ENCODE assay signal across 22 cellular contexts in the genomic region with DNA sequence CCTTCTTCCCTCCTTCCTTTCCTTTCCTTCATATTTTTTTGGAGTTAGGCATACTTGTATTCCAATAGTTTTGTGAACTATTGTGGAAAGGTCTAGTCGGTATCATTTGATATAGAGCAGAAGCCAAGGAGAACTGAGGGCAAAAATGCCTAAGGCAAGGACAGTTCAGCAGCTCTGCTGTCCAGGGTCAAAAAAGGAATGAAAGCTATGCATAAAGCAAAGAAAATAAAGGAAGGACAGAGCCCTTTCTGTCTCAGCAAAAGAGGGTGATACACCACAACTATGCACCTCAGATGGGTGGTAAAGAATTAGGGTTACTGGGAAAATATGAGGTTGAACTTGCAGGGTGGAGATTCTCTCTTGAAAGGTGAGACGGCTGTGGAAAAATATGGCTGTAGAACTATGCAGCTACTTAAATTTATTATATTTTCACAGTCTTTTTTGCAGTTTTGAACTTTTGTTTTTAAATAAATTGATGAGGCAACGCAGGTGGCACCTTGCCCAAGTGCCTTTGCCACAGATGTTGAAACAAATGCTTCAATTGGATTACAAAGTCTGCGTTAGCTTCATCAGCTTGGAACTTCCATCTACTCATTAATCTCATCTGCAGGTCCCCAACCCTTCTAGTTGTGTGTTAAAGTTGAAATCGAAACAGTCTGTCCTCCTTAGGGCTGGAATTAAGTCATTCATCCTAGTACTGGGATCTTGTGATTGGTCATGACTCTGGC. TPM values are rescaled to one million over a fixed set of nuclear protein-coding genes. Genes with fewer than 3 reads are reported as not detected.
DNase-seq lines count a peak whose midpoint lies in the region; ATAC-seq and TF ChIP-seq lines count a peak whose summit lies in the region.
"Had no signal": no experiment of that assay in that cellular context is flagged by ENCODE, and none has a peak within 500 bp of the region (broad histone marks: within the 10 kb centered on the region; RNA-seq: fewer than 3 reads in every experiment).

No MANE protein-coding gene starts in this region.

- H3K9ac ChIP-seq in HCT116 (ENCODE audit: low read length): no peak overlapping the region

- H3K27ac Mint-ChIP-seq in mesothelial cell of epicardium (no peak overlapping the region), progenitor cell of endocrine pancreas (no peak overlapping the region)
- H3K27ac Mint-ChIP-seq: CD4-positive, alpha-beta memory T cell; H9 had no signal

- TF ChIP-seq CTCF in HCT116 (IDR thresholded peaks at IDR 0.05 in 2 of 3, conservative IDR thresholded peaks at IDR 0.05 in 1 of 3; ENCODE audit: borderline replicate concordance in 1 of 3, insufficient read depth in 1 of 3, low read depth in 2 of 3, low read length in 2 of 3) (no peak), choroid plexus epithelial cell (conservative IDR thresholded peaks at IDR 0.05; ENCODE audit: low read depth, low read length) (no peak), mesothelial cell of epicardium (IDR thresholded peaks at IDR 0.05; ENCODE audit: unreplicated experiment) (no peak), progenitor cell of endocrine pancreas (IDR thresholded peaks at IDR 0.05; ENCODE audit: unreplicated experiment) (no peak)

- BruUV-seq in HCT116 (replicated peaks; lab: Mats Ljungman, UMichigan): no TSS peak

- RAD21 ChIA-PET in HCT116 (lab: Charles Lee; ENCODE audit: low non-redundant PET in 1 of 2, low total read pairs in 2 of 2, uncharacterized antibody in 2 of 2, unreplicated experiment in 2 of 2): no interaction called here

- H3K4me3 Mint-ChIP-seq in mesothelial cell of epicardium (no peak overlapping the region), progenitor cell of endocrine pancreas (ENCODE audit: low read depth) (no peak overlapping the region)
- H3K4me3 Mint-ChIP-seq: CD4-positive, alpha-beta memory T cell; H9 had no signal

- H3K27me3 ChIP-seq in HCT116 (ENCODE audit: insufficient read depth, low read length): peaks cover 49% of the 10 kb centered on the region

- H4K20me1 ChIP-seq in HCT116 (ENCODE audit: insufficient read depth): no peaks in the 10 kb centered on the region

- H3K4me3 ChIP-seq in HCT116 (replicated peaks in 1 of 2; ENCODE audit: low read depth in 1 of 2, low read length in 2 of 2): no peak overlapping the region
- no peak overlapping the region for H3K4me3 ChIP-seq in choroid plexus epithelial cell (ENCODE audit: low read depth, low read length)

- no peaks in the 10 kb centered on the region for H3K4me1 ChIP-seq in HCT116 (ENCODE audit: control insufficient read depth in 1 of 2, insufficient read depth in 2 of 2, low read length in 2 of 2)
- H3K4me1 ChIP-seq: BE2C had no signal

- no peaks in the 10 kb centered on the region for H3K36me3 ChIP-seq in HCT116 (ENCODE audit: control insufficient read depth in 1 of 2, insufficient read depth in 2 of 2, low read length in 2 of 2)
- H3K36me3 ChIP-seq: BE2C had no signal

- H3K9me3 ChIP-seq in HCT116 (ENCODE audit: control insufficient read depth in 1 of 2, insufficient read depth in 1 of 2, low read depth in 1 of 2, low read length in 2 of 2): no peaks in the 10 kb centered on the region
- H3K9me3 ChIP-seq: BE2C had no signal

- no peak for ATAC-seq in HCT116
- peak; percentile 34 for ATAC-seq in sciatic nerve

- H3K4me1 Mint-ChIP-seq in mesothelial cell of epicardium (peaks cover 24% of the 10 kb centered on the region), progenitor cell of endocrine pancreas (ENCODE audit: low read depth) (peaks cover 5% of the 10 kb centered on the region)
- H3K4me1 Mint-ChIP-seq: CD4-positive, alpha-beta memory T cell had no signal

- no peaks in the 10 kb centered on the region for H3K79me2 ChIP-seq in HCT116 (ENCODE audit: insufficient read depth, low read length)

- TF ChIP-seq RAD21 in HCT116 (IDR thresholded peaks at IDR 0.05; ENCODE audit: low read depth): no peak

- CTCF ChIA-PET in HCT116 (lab: Charles Lee): no interaction called here

- no peaks in the 10 kb centered on the region for H3K9me2 ChIP-seq in HCT116 (ENCODE audit: insufficient read depth)

- TF ChIP-seq POLR2A in HCT116 (IDR thresholded peaks at IDR 0.05; ENCODE audit: borderline replicate concordance, extremely low read depth, insufficient read depth, insufficient read length): no peak

- H3K36me3 Mint-ChIP-seq in mesothelial cell of epicardium (peaks cover 2% of the 10 kb centered on the region), progenitor cell of endocrine pancreas (ENCODE audit: insufficient read depth) (no peaks in the 10 kb centered on the region)
- H3K36me3 Mint-ChIP-seq: CD4-positive, alpha-beta memory T cell had no signal

- no peak overlapping the region for H3K27ac ChIP-seq in HCT116 (ENCODE audit: low read depth, low read length)
- H3K27ac ChIP-seq: HL-60 had no signal

- POLR2A ChIA-PET in HCT116 (lab: Charles Lee): no interaction called here

- peaks cover 3% of the 10 kb centered on the region for H3K9me3 Mint-ChIP-seq in mesothelial cell of epicardium
- H3K9me3 Mint-ChIP-seq in progenitor cell of endocrine pancreas (ENCODE audit: low read depth): peaks cover 5% of the 10 kb centered on the region

- H3K27me3 Mint-ChIP-seq in mesothelial cell of epicardium (ENCODE audit: low read depth) (no peaks in the 10 kb centered on the region), progenitor cell of endocrine pancreas (no peaks in the 10 kb centered on the region)

- no peak overlapping the region for H2AFZ ChIP-seq in HCT116 (ENCODE audit: low read depth, low read length, poor library complexity, severe bottlenecking)

- peak; percentile 20 for DNase-seq in COLO829 (ENCODE audit: low spot score)
- no peak for DNase-seq in HCT116 (ENCODE audit: low read depth, low spot score)
- DNase-seq in choroid plexus epithelial cell (ENCODE audit: low read depth): peak; percentile 49
- peak; percentile 73 for DNase-seq in sciatic nerve (ENCODE audit: low spot score)
- DNase-seq in mesothelial cell of epicardium (ENCODE audit: low spot score in 2 of 2, unreplicated experiment in 2 of 2): no peak
- DNase-seq in putamen (ENCODE audit: low spot score): no peak
- DNase-seq in progenitor cell of endocrine pancreas (ENCODE audit: low spot score, unreplicated experiment): no peak
- DNase-seq: ACHN; BE2C; CD4-positive, alpha-beta memory T cell; DMS79; GF-D8; H9; MV-4-11; NCI-H1417; NCI-H187 treated with DMSO at 0.1 percent for 48 hours; NCI-H446; NCI-H69; OCI-M1; RPMI8226 had no signal

- H3K4me2 ChIP-seq in HCT116 (ENCODE audit: low read length): no peak overlapping the region

- intact Hi-C loops in HCT116 (cut with micrococcal nuclease): no loop called here
- intact Hi-C loops in sciatic nerve (cut with DNase I): no loop called here

TF ChIP-seq in HCT116, 20 proteins besides CTCF, POLR2A, EP300 and RAD21:
- TF ChIP-seq ZFX (IDR thresholded peaks at IDR 0.05): no peak
- peak; percentile 67; the same call in 1 of the 2 replicates for TF ChIP-seq EZH2 (IDR thresholded peaks at IDR 0.05)
- no peak for TF ChIP-seq ZNF274 (IDR thresholded peaks at IDR 0.05; ENCODE audit: low read depth, low read length)

RNA-seq across cellular contexts. Expression of a gene that starts 20.8 kb away (rescaled TPM):
- not detected for total RNA-seq in HCT116 (2021; ENCODE audit: unreplicated experiment)
- polyA plus RNA-seq in HCT116 (2012): not detected in 2 replicates
- 12.4 TPM for total RNA-seq in sciatic nerve
- 0.13 TPM in 1 of 3 replicates, not detected in the others for total RNA-seq in mesothelial cell of epicardium
- total RNA-seq in progenitor cell of endocrine pancreas: not detected in 2 replicates
- total RNA-seq: CD4-positive, alpha-beta memory T cell; LHCN-M2 had no signal
- polyA plus RNA-seq: CD4-positive, alpha-beta memory T cell had no signal

Comparison
In these comparisons a context has a peak if more than half of its experiments do, and no peak if none do; other contexts are left out.
1. DNase-seq: peak in COLO829 (single experiment), choroid plexus epithelial cell (single experiment) and sciatic nerve (single experiment); none in HCT116 (single experiment), mesothelial cell of epicardium (0 of 2), putamen (single experiment) and progenitor cell of endocrine pancreas (single experiment).
2. RNA of a gene that starts 20.8 kb away (total RNA-seq): 12.4 TPM in sciatic nerve (single experiment); 0.13 TPM in mesothelial cell of epicardium, not detected in HCT116 (single experiment) and not detected in progenitor cell of endocrine pancreas; every median in the first group is over 10 times any median in the second.